1 cellular context compared by ENCODE assay signal in the genomic region with DNA sequence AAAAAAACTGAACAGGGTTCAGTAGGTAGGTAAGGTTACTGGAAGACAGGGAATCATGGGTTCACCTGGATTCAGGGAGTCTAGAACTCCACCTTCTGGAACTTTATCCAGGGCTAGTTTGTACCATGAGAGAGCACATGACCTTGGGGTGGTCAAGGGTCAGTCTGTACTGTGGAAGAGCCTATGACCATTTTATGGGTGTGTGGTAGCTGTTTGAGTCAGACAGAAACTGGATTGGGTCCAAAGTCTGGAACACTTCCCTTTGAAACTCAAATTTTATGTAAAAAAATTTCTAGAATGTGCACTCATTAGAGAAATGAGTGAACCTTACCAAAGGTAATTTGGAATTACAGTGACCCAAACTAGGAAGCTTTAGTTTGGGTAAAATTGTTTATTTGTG.
TF ChIP-seq lines count a peak whose summit lies in the region.

No MANE protein-coding gene starts in this region.

TF ChIP-seq in GM23338, 12 proteins besides CTCF, POLR2A, EP300 and RAD21 (continued from another document):
- TF ChIP-seq, protein P1, sequence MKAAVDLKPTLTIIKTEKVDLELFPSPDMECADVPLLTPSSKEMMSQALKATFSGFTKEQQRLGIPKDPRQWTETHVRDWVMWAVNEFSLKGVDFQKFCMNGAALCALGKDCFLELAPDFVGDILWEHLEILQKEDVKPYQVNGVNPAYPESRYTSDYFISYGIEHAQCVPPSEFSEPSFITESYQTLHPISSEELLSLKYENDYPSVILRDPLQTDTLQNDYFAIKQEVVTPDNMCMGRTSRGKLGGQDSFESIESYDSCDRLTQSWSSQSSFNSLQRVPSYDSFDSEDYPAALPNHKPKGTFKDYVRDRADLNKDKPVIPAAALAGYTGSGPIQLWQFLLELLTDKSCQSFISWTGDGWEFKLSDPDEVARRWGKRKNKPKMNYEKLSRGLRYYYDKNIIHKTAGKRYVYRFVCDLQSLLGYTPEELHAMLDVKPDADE (IDR thresholded peaks at IDR 0.05), result no peak
- no peak for TF ChIP-seq NANOG (IDR thresholded peaks at IDR 0.05; ENCODE audit: borderline replicate concordance)
- no peak for TF ChIP-seq STAT1 (IDR thresholded peaks at IDR 0.05; ENCODE audit: unreplicated experiment)
- TF ChIP-seq ZNF331 (CRISPR knock-in tag; IDR thresholded peaks at IDR 0.05; ENCODE audit: low read depth), result no peak
- no peak for TF ChIP-seq ZNF114 (CRISPR knock-in tag; IDR thresholded peaks at IDR 0.05)
- TF ChIP-seq, protein P2, sequence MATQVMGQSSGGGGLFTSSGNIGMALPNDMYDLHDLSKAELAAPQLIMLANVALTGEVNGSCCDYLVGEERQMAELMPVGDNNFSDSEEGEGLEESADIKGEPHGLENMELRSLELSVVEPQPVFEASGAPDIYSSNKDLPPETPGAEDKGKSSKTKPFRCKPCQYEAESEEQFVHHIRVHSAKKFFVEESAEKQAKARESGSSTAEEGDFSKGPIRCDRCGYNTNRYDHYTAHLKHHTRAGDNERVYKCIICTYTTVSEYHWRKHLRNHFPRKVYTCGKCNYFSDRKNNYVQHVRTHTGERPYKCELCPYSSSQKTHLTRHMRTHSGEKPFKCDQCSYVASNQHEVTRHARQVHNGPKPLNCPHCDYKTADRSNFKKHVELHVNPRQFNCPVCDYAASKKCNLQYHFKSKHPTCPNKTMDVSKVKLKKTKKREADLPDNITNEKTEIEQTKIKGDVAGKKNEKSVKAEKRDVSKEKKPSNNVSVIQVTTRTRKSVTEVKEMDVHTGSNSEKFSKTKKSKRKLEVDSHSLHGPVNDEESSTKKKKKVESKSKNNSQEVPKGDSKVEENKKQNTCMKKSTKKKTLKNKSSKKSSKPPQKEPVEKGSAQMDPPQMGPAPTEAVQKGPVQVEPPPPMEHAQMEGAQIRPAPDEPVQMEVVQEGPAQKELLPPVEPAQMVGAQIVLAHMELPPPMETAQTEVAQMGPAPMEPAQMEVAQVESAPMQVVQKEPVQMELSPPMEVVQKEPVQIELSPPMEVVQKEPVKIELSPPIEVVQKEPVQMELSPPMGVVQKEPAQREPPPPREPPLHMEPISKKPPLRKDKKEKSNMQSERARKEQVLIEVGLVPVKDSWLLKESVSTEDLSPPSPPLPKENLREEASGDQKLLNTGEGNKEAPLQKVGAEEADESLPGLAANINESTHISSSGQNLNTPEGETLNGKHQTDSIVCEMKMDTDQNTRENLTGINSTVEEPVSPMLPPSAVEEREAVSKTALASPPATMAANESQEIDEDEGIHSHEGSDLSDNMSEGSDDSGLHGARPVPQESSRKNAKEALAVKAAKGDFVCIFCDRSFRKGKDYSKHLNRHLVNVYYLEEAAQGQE (IDR thresholded peaks at IDR 0.05; ENCODE audit: unreplicated experiment), result no peak
- TF ChIP-seq JUNB (IDR thresholded peaks at IDR 0.05; ENCODE audit: unreplicated experiment), result no peak
- no peak for TF ChIP-seq EZH2phosphoT487 (IDR thresholded peaks at IDR 0.05; ENCODE audit: unreplicated experiment)
- no peak for TF ChIP-seq CREB1 (CRISPR knock-in tag; IDR thresholded peaks at IDR 0.05; ENCODE audit: low read depth)
